Comparison of ENCODE assay signal across 22 cellular contexts in the genomic region with DNA sequence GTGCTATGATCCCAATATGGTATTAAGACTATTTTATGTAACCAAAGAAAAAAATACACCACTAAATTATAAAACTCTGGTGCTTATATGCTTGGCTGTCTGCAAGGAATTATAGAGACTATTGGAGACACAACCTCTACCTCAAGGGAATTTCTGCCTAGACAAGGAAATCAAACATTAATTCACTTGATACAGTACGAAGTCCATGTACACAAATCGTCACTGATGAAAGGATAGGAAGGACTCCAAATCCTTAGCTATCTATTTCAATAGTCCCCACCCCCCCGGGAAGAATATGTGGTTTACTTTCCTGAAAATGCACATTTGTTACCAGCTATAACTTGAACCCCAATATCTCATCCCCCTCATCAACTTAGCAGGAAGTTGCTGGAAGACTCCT. TPM values are rescaled to one million over a fixed set of nuclear protein-coding genes. Genes with fewer than 3 reads are reported as not detected.
DNase-seq lines count a peak whose midpoint lies in the region; ATAC-seq, FAIRE-seq and TF ChIP-seq lines count a peak whose summit lies in the region.
"Had no signal": no experiment of that assay in that cellular context is flagged by ENCODE, and none has a peak within 500 bp of the region (broad histone marks: within the 10 kb centered on the region; RNA-seq: fewer than 3 reads in every experiment).

No MANE protein-coding gene starts in this region.

- H3K9me2 ChIP-seq in Karpas-422 (replicated peaks; ENCODE audit: insufficient read depth, low read length) = no peaks in the 10 kb centered on the region

- H3K79me2 ChIP-seq in Karpas-422 (ENCODE audit: low read length) = no peaks in the 10 kb centered on the region

- no peak overlapping the region for H2AFZ ChIP-seq in Karpas-422 (ENCODE audit: low read length)

- H3K4me2 ChIP-seq in Karpas-422 (ENCODE audit: low read depth, low read length, poor library complexity, severe bottlenecking) = no peak overlapping the region

- H3K9me3 ChIP-seq in Karpas-422 (ENCODE audit: low read length) = no peaks in the 10 kb centered on the region
- H3K9me3 ChIP-seq: BLaER1 treated with 17β-estradiol and CSF1 and Interleukin-3, amounts not matched to agents 10 nM and 100 nM had no signal

- TF ChIP-seq CTCF in dorsolateral prefrontal cortex (IDR thresholded peaks at IDR 0.05 in 54 of 56, conservative IDR thresholded peaks at IDR 0.05 in 2 of 56; ENCODE audit: low read depth in 1 of 56, partially characterized antibody in 56 of 56) = no peak

- no peaks in the 10 kb centered on the region for H3K27me3 Mint-ChIP-seq in activated CD4-positive, alpha-beta T cell treated with anti-CD3 and anti-CD28 coated beads, Interleukin-2, amount 10 ng/mL, durations not matched to agents 24 days and 14 days
- H3K27me3 Mint-ChIP-seq: B cell had no signal

- FAIRE-seq in HTR-8/SVneo (lab: Jason Lieb, UNC) = peak; percentile 83
- FAIRE-seq: GM12892, GM18507 had no signal

- H3K9me3 Mint-ChIP-seq in activated CD4-positive, alpha-beta T cell treated with anti-CD3 and anti-CD28 coated beads, Interleukin-2, amount 10 ng/mL, durations not matched to agents 24 days and 14 days = no peaks in the 10 kb centered on the region

- H3K27ac Mint-ChIP-seq in activated CD4-positive, alpha-beta T cell treated with anti-CD3 and anti-CD28 coated beads, Interleukin-2, amount 10 ng/mL, durations not matched to agents 24 days and 14 days = no peak overlapping the region
- H3K27ac Mint-ChIP-seq: B cell; CD4-positive, CD25-positive, alpha-beta regulatory T cell; HFFc6 had no signal

- no peaks in the 10 kb centered on the region for H3K36me3 Mint-ChIP-seq in activated CD4-positive, alpha-beta T cell treated with anti-CD3 and anti-CD28 coated beads, Interleukin-2, amount 10 ng/mL, durations not matched to agents 24 days and 14 days (ENCODE audit: low read depth)
- H3K36me3 Mint-ChIP-seq: CD4-positive, CD25-positive, alpha-beta regulatory T cell; CD8-positive, alpha-beta memory T cell had no signal

- ATAC-seq in left lobe of liver = peak; percentile 73
- ATAC-seq: HCT116 had no signal

- H3K36me3 ChIP-seq in Karpas-422 (ENCODE audit: insufficient read depth, low read length) = no peaks in the 10 kb centered on the region
- H3K36me3 ChIP-seq: BLaER1 treated with 17β-estradiol and CSF1 and Interleukin-3, amounts not matched to agents 10 nM and 100 nM had no signal

- H3K4me3 Mint-ChIP-seq in activated CD4-positive, alpha-beta T cell treated with anti-CD3 and anti-CD28 coated beads, Interleukin-2, amount 10 ng/mL, durations not matched to agents 24 days and 14 days = no peak overlapping the region
- H3K4me3 Mint-ChIP-seq: B cell; CD4-positive, CD25-positive, alpha-beta regulatory T cell; CD8-positive, alpha-beta memory T cell; HFFc6 had no signal

- peak; percentile 8 for DNase-seq in activated CD4-positive, alpha-beta T cell treated with anti-CD3 and anti-CD28 coated beads, Interleukin-2, amount 10 ng/mL, durations not matched to agents 24 days and 14 days
- no peak for DNase-seq in activated CD4-positive, alpha-beta T cell treated with anti-CD3 and anti-CD28 coated beads, Interleukin-2, amount 50 U/mL, for 48 hours
- no peak for DNase-seq in HTR-8/SVneo (ENCODE audit: insufficient read length, low spot score)
- no peak for DNase-seq in left lobe of liver (ENCODE audit: low spot score)
- no peak for DNase-seq in superior temporal gyrus (ENCODE audit: extremely low spot score)
- DNase-seq in Karpas-422 = no peak
- no peak for DNase-seq in dorsolateral prefrontal cortex
- DNase-seq: CD4-positive, CD25-positive, alpha-beta regulatory T cell; CD8-positive, alpha-beta memory T cell; COR-L47; DMS 273 treated with DMSO at 0.1 percent for 48 hours; DMS79; GDM1; GOT3; H7; HFFc6 had no signal

- H4K20me1 ChIP-seq in Karpas-422 (ENCODE audit: insufficient read depth, low read depth, low read length) = no peaks in the 10 kb centered on the region
- H4K20me1 ChIP-seq: BLaER1 treated with 17β-estradiol and CSF1 and Interleukin-3, amounts not matched to agents 10 nM and 100 nM had no signal

- H3K27me3 ChIP-seq in Karpas-422 (ENCODE audit: low read length) (no peaks in the 10 kb centered on the region), dorsolateral prefrontal cortex (no peaks in the 10 kb centered on the region)
- H3K27me3 ChIP-seq: BLaER1 treated with 17β-estradiol and CSF1 and Interleukin-3, amounts not matched to agents 10 nM and 100 nM had no signal

- no peaks in the 10 kb centered on the region for H3K4me1 ChIP-seq in Karpas-422 (ENCODE audit: low read length)

- H3K4me1 Mint-ChIP-seq in activated CD4-positive, alpha-beta T cell treated with anti-CD3 and anti-CD28 coated beads, Interleukin-2, amount 10 ng/mL, durations not matched to agents 24 days and 14 days = no peaks in the 10 kb centered on the region
- H3K4me1 Mint-ChIP-seq: CD4-positive, CD25-positive, alpha-beta regulatory T cell; CD8-positive, alpha-beta memory T cell had no signal

- H3K27ac ChIP-seq in Karpas-422 (ENCODE audit: low read length) (no peak overlapping the region), dorsolateral prefrontal cortex (no peak overlapping the region)
- H3K27ac ChIP-seq: HL-60 had no signal

- H3K9ac ChIP-seq in Karpas-422 (ENCODE audit: low read length) = no peak overlapping the region
- H3K9ac ChIP-seq: BLaER1 treated with 17β-estradiol and CSF1 and Interleukin-3, amounts not matched to agents 10 nM and 100 nM had no signal

- H3K4me3 ChIP-seq in Karpas-422 (ENCODE audit: low read length) (no peak overlapping the region), dorsolateral prefrontal cortex (no peak overlapping the region)
- H3K4me3 ChIP-seq: BLaER1 treated with 17β-estradiol and CSF1 and Interleukin-3, amounts not matched to agents 10 nM and 100 nM had no signal

- intact Hi-C loops in activated CD4-positive, alpha-beta T cell treated with anti-CD3 and anti-CD28 coated beads, Interleukin-2, amount 10 ng/mL, durations not matched to agents 24 days and 14 days (cut with micrococcal nuclease) = no loop called here
- intact Hi-C loops in dorsolateral prefrontal cortex (cut with DNase I) = no loop called here

RNA-seq across cellular contexts. Expression of gene RTN1, which starts 21.9 kb away (rescaled TPM):
- not detected in 2 replicates for total RNA-seq in activated CD4-positive, alpha-beta T cell treated with anti-CD3 and anti-CD28 coated beads, Interleukin-2, amount 10 ng/mL, durations not matched to agents 24 days and 14 days
- total RNA-seq in left lobe of liver = 0.65 TPM
- 0.32 TPM in 1 of 2 replicates, not detected in the other for total RNA-seq in Karpas-422 (2014; rRNA removed; shearing (Covaris generic); ENCODE audit: low replicate concordance)
- total RNA-seq in dorsolateral prefrontal cortex = 1,000 to 10,000 TPM in 13 of 120 experiments, 100 to 1,000 TPM in 107; 194 to 1,123 (median 809) TPM
- total RNA-seq: B cell had no signal

Comparison
In these comparisons a context has a peak if more than half of its experiments do, and no peak if none do; other contexts are left out.
1. RNA of gene RTN1, which starts 21.9 kb away (total RNA-seq): 194 to 1,123 TPM in dorsolateral prefrontal cortex; 0.65 TPM in left lobe of liver (single experiment), not detected in activated CD4-positive, alpha-beta T cell treated with anti-CD3 and anti-CD28 coated beads, Interleukin-2, amount 10 ng/mL, durations not matched to agents 24 days and 14 days and 0.32 TPM in Karpas-422; every median in the first group is over 100 times any median in the second.